Comparison of ENCODE assay signal across 21 cellular contexts in the genomic region with DNA sequence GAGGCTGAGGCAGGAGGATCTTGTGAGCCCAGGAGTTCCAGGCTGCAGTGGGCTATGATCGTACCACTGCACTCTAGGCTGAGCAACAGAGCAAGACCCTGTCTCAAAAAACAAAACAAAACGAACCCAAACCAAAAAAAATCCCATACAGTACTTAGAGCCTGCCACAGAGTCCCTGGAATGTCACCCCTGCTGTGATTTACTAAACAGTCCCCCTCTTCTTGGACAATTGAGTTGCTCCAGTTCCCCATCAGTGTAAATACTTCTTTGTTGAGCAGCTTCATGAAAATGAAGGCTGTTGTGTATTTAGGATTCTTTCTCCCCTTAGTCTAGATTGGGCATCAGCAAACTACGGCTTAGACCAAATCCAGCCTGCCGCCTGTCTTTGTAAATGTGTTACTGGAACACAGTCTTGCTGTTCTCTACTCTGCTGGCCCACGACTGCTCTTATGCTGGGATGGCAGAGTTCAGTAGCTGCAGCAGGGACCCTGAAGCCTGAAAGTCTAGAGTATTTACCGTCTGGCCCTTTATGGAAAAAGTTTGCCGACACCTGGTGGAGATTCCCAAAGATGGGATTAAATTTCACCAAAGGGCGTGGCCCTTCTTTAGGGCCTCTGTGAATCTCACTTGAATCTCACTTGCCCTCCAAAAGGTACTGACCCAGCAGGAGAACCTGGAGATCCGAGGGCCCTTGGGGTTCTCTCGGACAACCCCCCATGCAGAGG. TPM values are rescaled to one million over a fixed set of nuclear protein-coding genes. Genes with fewer than 3 reads are reported as not detected.
DNase-seq lines count a peak whose midpoint lies in the region; ATAC-seq, FAIRE-seq and TF ChIP-seq lines count a peak whose summit lies in the region.
"Had no signal": no experiment of that assay in that cellular context is flagged by ENCODE, and none has a peak within 500 bp of the region (broad histone marks: within the 10 kb centered on the region; RNA-seq: fewer than 3 reads in every experiment).

No MANE protein-coding gene starts in this region.

- POLR2A ChIA-PET in AG04450 (lab: Yijun Ruan, JAX) (no interaction called here), K562 (lab: Yijun Ruan, JAX) (interaction anchor here (0.6 kb wide), 1 partner anchor 315 kb away, joined by 3 read pairs; no protein-coding TSS in a partner anchor)

- CTCF ChIA-PET in AG04450 (lab: Charles Lee) (interaction anchor here (0.8 to 1.4 kb wide), 2 partner anchors 75 to 174 kb away, joined by 6 read pairs; no protein-coding TSS in a partner anchor), K562 (lab: Yijun Ruan, JAX; ENCODE audit: low intra/inter-chr PET ratio) (interaction anchor here (1.2 to 3.3 kb wide), 5 partner anchors 10 to 344 kb away, joined by 3 to 13 read pairs (median 8); no protein-coding TSS in a partner anchor)

- H2BK5ac ChIP-seq in mesenchymal stem cell (ENCODE audit: low read depth, low read length, poor library complexity, severe bottlenecking): no peak overlapping the region

- BruUV-seq in K562 (replicated peaks; lab: Mats Ljungman, UMichigan): no TSS peak

- H4K8ac ChIP-seq in mesenchymal stem cell (ENCODE audit: low read length): no peak overlapping the region

- H3K9me3 ChIP-seq in AG04450 (ENCODE audit: control insufficient read depth, insufficient read depth, low read length) (peaks cover 5% of the 10 kb centered on the region; the same call in 1 of the 2 replicates), HUES48 (ENCODE audit: control insufficient read depth, insufficient read depth, low read length) (no peaks in the 10 kb centered on the region), K562 (replicated peaks; ENCODE audit: control insufficient read depth, insufficient read depth, low read depth, low read length) (no peaks in the 10 kb centered on the region), mesenchymal stem cell (ENCODE audit: control insufficient read depth, low read length) (no peaks in the 10 kb centered on the region)
- H3K9me3 ChIP-seq: psoas muscle had no signal

- no peak overlapping the region for H2BK120ac ChIP-seq in mesenchymal stem cell (ENCODE audit: low read depth, low read length)

- H2BK12ac ChIP-seq in mesenchymal stem cell (ENCODE audit: low read length in 2 of 2): no peak overlapping the region

- no peak for DNase-seq in AG04450 (ENCODE audit: low read depth, low spot score)
- no peak for DNase-seq in K562 (ENCODE audit: extremely low read depth in 1 of 4, low spot score in 3 of 4)
- peak; percentile 37 for DNase-seq in medulla oblongata (ENCODE audit: extremely low spot score)
- no peak for DNase-seq in left colon
- no peak for DNase-seq in OCI-M1 (lab: John Stamatoyannopoulos, UW)
- no peak for DNase-seq in mesenchymal stem cell
- DNase-seq: activated CD8-positive, alpha-beta T cell treated with anti-CD3 and anti-CD28 coated beads, Interleukin-2, amount 10 ng/mL, durations not matched to agents 7 days and 5 days; activated T-cell treated with anti-CD3 and anti-CD28 coated beads, Interleukin-2, amount 50 U/mL, for 1 hour; CD4-positive, alpha-beta T cell; DMS53; effector CD8-positive, alpha-beta T cell; NCI-H1417 treated with DMSO at 0.1 percent for 48 hours; NCI-H82; psoas muscle; stimulated activated CD4-positive, alpha-beta T cell treated with anti-CD3 and anti-CD28 coated beads, Interleukin-2, amount 100 ng/mL, for 24 hours; stimulated activated naive CD4-positive, alpha-beta T cell; WERI-Rb-1 had no signal

- H3K9ac ChIP-seq in HUES48 (ENCODE audit: low read depth, low read length) (no peak overlapping the region), K562 (ENCODE audit: insufficient read depth in 1 of 2, low read depth in 2 of 2, low read length in 2 of 2) (no peak overlapping the region), mesenchymal stem cell (ENCODE audit: low read length) (no peak overlapping the region)

- H3K79me1 ChIP-seq in mesenchymal stem cell (replicated peaks; ENCODE audit: low read length, poor library complexity, severe bottlenecking): no peaks in the 10 kb centered on the region

- H3K9me1 ChIP-seq in K562 (ENCODE audit: control insufficient read depth, insufficient read depth, low read length): no peaks in the 10 kb centered on the region

- peaks cover 10% of the 10 kb centered on the region for H3K4me1 ChIP-seq in HUES48 (ENCODE audit: control insufficient read depth, insufficient read depth, low read length)
- peaks cover 0 to 41% of the 10 kb centered on the region in 2 experiments; a peak in 3 of 5 replicates for H3K4me1 ChIP-seq in K562 (replicated peaks in 1 of 2; ENCODE audit: control insufficient read depth in 2 of 2, insufficient read depth in 2 of 2, low read length in 2 of 2)
- H3K4me1 ChIP-seq in mesenchymal stem cell (ENCODE audit: control insufficient read depth, insufficient read depth, low read depth, low read length): peaks cover 21% of the 10 kb centered on the region
- H3K4me1 ChIP-seq: psoas muscle had no signal

- 5% methylated on average over 10 of the region's 10 CpGs for WGBS in K562 (ENCODE audit: insufficient coverage, low coverage, missing lambda C conversion rate)
- 69% methylated on average over 10 of the region's 10 CpGs for WGBS in mesenchymal stem cell

- no peak for TF ChIP-seq EP300 in K562 (IDR thresholded peaks at IDR 0.05; ENCODE audit: low read length)

- H3K36me3 ChIP-seq in HUES48 (ENCODE audit: control insufficient read depth, insufficient read depth, low read length) (peaks cover 12% of the 10 kb centered on the region; the same call in 1 of the 2 replicates), K562 (ENCODE audit: control insufficient read depth, insufficient read depth, low read length) (no peaks in the 10 kb centered on the region), mesenchymal stem cell (ENCODE audit: control insufficient read depth in 1 of 2, insufficient read depth in 2 of 2, low read depth in 1 of 2, low read length in 2 of 2) (peaks cover 0 to 10% of the 10 kb centered on the region in 2 experiments)
- H3K36me3 ChIP-seq: WERI-Rb-1 had no signal

- TF ChIP-seq CTCF in AG04450 (IDR thresholded peaks at IDR 0.05; ENCODE audit: low read depth, low read length) (0 out of 2 replicates have a peak, but pooled peaks have one; percentile 13), K562 (IDR thresholded peaks at IDR 0.05 in 2 of 3, conservative IDR thresholded peaks at IDR 0.05 in 1 of 3; ENCODE audit: insufficient read depth in 2 of 3, low read depth in 1 of 3, low read length in 3 of 3) (0 out of 6 replicates have a peak, but pooled peaks of 1 of the 3 experiments have one; percentile 13)

- no peaks in the 10 kb centered on the region for H3K79me2 ChIP-seq in K562 (ENCODE audit: control insufficient read depth, insufficient read depth, low read length)

- TF ChIP-seq POLR2A in K562 (conservative IDR thresholded peaks at IDR 0.05): no peak

- H3K14ac ChIP-seq in mesenchymal stem cell (ENCODE audit: low read length in 2 of 2): no peak overlapping the region

- H3K23ac ChIP-seq in mesenchymal stem cell (ENCODE audit: low read length in 2 of 2): no peak overlapping the region

- no peak overlapping the region for H4K91ac ChIP-seq in mesenchymal stem cell (ENCODE audit: low read length)

- H3K4me2 ChIP-seq in K562 (ENCODE audit: insufficient read depth, low read length) (no peak overlapping the region), mesenchymal stem cell (ENCODE audit: low read length, poor library complexity, severe bottlenecking) (no peak overlapping the region)

- H2BK15ac ChIP-seq in mesenchymal stem cell (ENCODE audit: low read depth, poor library complexity, severe bottlenecking): no peak overlapping the region

- FAIRE-seq in K562 (lab: Jason Lieb, UNC): peak; percentile 49

- intact Hi-C loops in K562 (cut with micrococcal nuclease) (loop anchor here (10.0 kb wide), 1 partner anchor 312 kb away; no protein-coding TSS in a partner anchor), left colon (cut with DNase I, micrococcal nuclease) (no loop called here)

- no peak overlapping the region for H2AK5ac ChIP-seq in mesenchymal stem cell (ENCODE audit: low read length, severe bottlenecking)

- H3K4me3 ChIP-seq in AG04450 (ENCODE audit: low read depth, low read length): no peak overlapping the region
- H3K4me3 ChIP-seq in HUES48 (ENCODE audit: low read depth, low read length): no peak overlapping the region
- H3K4me3 ChIP-seq in K562: no peak overlapping the region
- H3K4me3 ChIP-seq in mesenchymal stem cell (ENCODE audit: insufficient read depth in 1 of 2, low read depth in 1 of 2, low read length in 2 of 2): no peak overlapping the region
- H3K4me3 ChIP-seq: psoas muscle, skin epidermis had no signal

- H2AFZ ChIP-seq in K562 (ENCODE audit: low read depth, low read length): no peak overlapping the region
- no peak overlapping the region for H2AFZ ChIP-seq in mesenchymal stem cell (ENCODE audit: low read depth, low read length)

- no peak overlapping the region for H3K4ac ChIP-seq in mesenchymal stem cell (ENCODE audit: low read depth in 1 of 2, low read length in 2 of 2)

- H3K18ac ChIP-seq in mesenchymal stem cell (ENCODE audit: low read depth in 1 of 2, low read length in 2 of 2): no peak overlapping the region

- ATAC-seq in K562 (no peak), left colon (no peak), HG02840 (IDR thresholded peaks at IDR 0.05; ENCODE audit: low FRiP score, unreplicated experiment) (no peak)
- ATAC-seq: left lobe of liver, psoas muscle had no signal

- peaks cover 32% of the 10 kb centered on the region for H3K27me3 ChIP-seq in AG04450 (ENCODE audit: control insufficient read depth, insufficient read depth, low read length)
- no peaks in the 10 kb centered on the region for H3K27me3 ChIP-seq in HUES48 (ENCODE audit: control insufficient read depth, insufficient read depth, low read length)
- peaks cover 13 to 68% of the 10 kb centered on the region in 2 experiments; a peak in 4 of 5 replicates for H3K27me3 ChIP-seq in K562 (ENCODE audit: control insufficient read depth in 2 of 2, insufficient read depth in 2 of 2, low read length in 2 of 2)
- H3K27me3 ChIP-seq in mesenchymal stem cell (ENCODE audit: control insufficient read depth in 1 of 2, insufficient read depth in 1 of 2, low read length in 2 of 2): peaks cover 0 to 76% of the 10 kb centered on the region in 2 experiments

- peak in 1 of 2 experiments; percentile 26; a peak in 1 of 4 replicates for TF ChIP-seq RAD21 in K562 (CRISPR knock-in tag; conservative IDR thresholded peaks at IDR 0.05 in 1 of 2, IDR thresholded peaks at IDR 0.05 in 1 of 2)

- H4K20me1 ChIP-seq in K562 (replicated peaks; ENCODE audit: control insufficient read depth, insufficient read depth, low read length): peaks cover 11% of the 10 kb centered on the region; the same call in 1 of the 2 replicates

- H3K27ac ChIP-seq in AG04450 (ENCODE audit: low read depth, low read length) (no peak overlapping the region), HUES48 (ENCODE audit: low read depth, low read length) (peak overlapping the region; percentile 66), K562 (ENCODE audit: extremely low read depth, low read depth, low read length) (no peak overlapping the region), mesenchymal stem cell (ENCODE audit: low read length, poor library complexity, severe bottlenecking) (no peak overlapping the region)
- H3K27ac ChIP-seq: psoas muscle, skin epidermis, WERI-Rb-1 had no signal

- in situ Hi-C loops in K562 (cut with MboI): loop anchor here (5.0 to 10.0 kb wide), 2 partner anchors 74 to 322 kb away; no protein-coding TSS in a partner anchor

RNA-seq across cellular contexts. Expression of a gene that starts 57.8 kb away (rescaled TPM):
- polyA plus RNA-seq in AG04450 (2011; rRNA removed) (0.17 TPM in 2 replicates), K562 (2011; rRNA removed) (0.13 and 0.26 TPM in 2 replicates), K562 (2014; fragmentation: Illumina TruSeq; extraction: Trizol) (0.03 and 0.15 TPM in 2 replicates), K562 (2014; fragmentation: Nextera tagmentation; extraction: Ambion mirVana) (not detected), K562 (2014; rRNA removed) (0.13 and 0.15 TPM in 2 replicates)
- 0.30 and 0.32 TPM in 2 replicates for polyA minus RNA-seq in AG04450 (2011; rRNA and poly(A)+ RNA removed)
- total RNA-seq in K562 (2011; cell fraction: chromatin; rRNA removed; ENCODE audit: low replicate concordance): 0.14 and 0.72 TPM in 2 replicates
- total RNA-seq in K562 (2011; cell fraction: nucleolus; rRNA removed): 0.26 and 0.67 TPM in 2 replicates
- total RNA-seq in K562 (2011; cell fraction: nucleoplasm; rRNA removed): 0.15 and 0.29 TPM in 2 replicates
- total RNA-seq in K562 (2014; rRNA removed) (0.09 and 0.16 TPM in 2 replicates), K562 (2014; rRNA removed; fragmentation: Illumina TruSeq; extraction: Trizol) (0.03 and 0.07 TPM in 2 replicates), K562 (2015; rRNA removed; fragmentation: Illumina TruSeq; extraction: Trizol) (0.04 and 0.07 TPM in 2 replicates), K562 (2021) (0.27 and 0.29 TPM in 2 replicates), left colon (1 to 10 TPM; 1.3 to 3.9 TPM)
- 0.18 and 0.25 TPM in 2 replicates for polyA plus RNA-seq in K562 (2011; cell fraction: cytosol; rRNA removed)
- 0.53 and 0.81 TPM in 2 replicates for polyA plus RNA-seq in K562 (2011; cell fraction: nucleus; rRNA removed)
- polyA plus RNA-seq in K562 (2012): 0.08 and 0.11 TPM in 2 replicates
- 0.15 and 0.25 TPM in 2 replicates for polyA minus RNA-seq in K562 (2011; rRNA and poly(A)+ RNA removed)
- polyA minus RNA-seq in K562 (2011; cell fraction: cytosol; rRNA and poly(A)+ RNA removed): 0.19 TPM in 1 of 2 replicates, not detected in the other
- under 0.01 and 0.44 TPM in 2 replicates for polyA minus RNA-seq in K562 (2011; cell fraction: nucleus; rRNA and poly(A)+ RNA removed)
- polyA plus RNA-seq in mesenchymal stem cell (2013, experiment 1 of 2): 0.01 TPM
- polyA plus RNA-seq in mesenchymal stem cell (2013, experiment 2 of 2): 0.01 TPM
